8 cellular contexts compared by ENCODE assay signal in genomic region chr10:117226813-117227451, GRCh38. TPM values are rescaled to one million over a fixed set of nuclear protein-coding genes. Genes with fewer than 3 reads are reported as not detected.
DNase-seq lines count a peak whose midpoint lies in the region; ATAC-seq and TF ChIP-seq lines count a peak whose summit lies in the region.

No MANE protein-coding gene starts in this region.

- intact Hi-C loops in CD4-positive, alpha-beta T cell (cut with DNase I, micrococcal nuclease) = no loop called here
- intact Hi-C loops in esophagus squamous epithelium (cut with DNase I) = no loop called here
- intact Hi-C loops in spleen (cut with DNase I; ENCODE audit: low total_unique reads) = no loop called here
- intact Hi-C loops in sciatic nerve (cut with DNase I) = loop anchor here (10.0 kb wide), 1 partner anchor 98 kb away; no protein-coding TSS in a partner anchor

- H3K4me3 ChIP-seq in esophagus squamous epithelium (no peak overlapping the region), spleen (no peak overlapping the region)

- H3K36me3 Mint-ChIP-seq in CD4-positive, alpha-beta T cell (ENCODE audit: low read depth) = no peaks in the 10 kb centered on the region

- H3K27ac ChIP-seq in CD4-positive, alpha-beta T cell (ENCODE audit: low read depth, low read length) = no peak overlapping the region
- H3K27ac ChIP-seq in esophagus squamous epithelium (no peak overlapping the region), spleen (no peak overlapping the region)

- no peak overlapping the region for H3K4me3 Mint-ChIP-seq in CD4-positive, alpha-beta T cell

- WGBS in esophagus squamous epithelium, 2 donors = 20 to 25% methylated on average over 9 to 10 of the region's 10 CpGs
- 23 to 37% (median 27%) methylated on average over 10 of the region's 10 CpGs for WGBS in spleen, 5 donors

- no peaks in the 10 kb centered on the region for H3K9me3 Mint-ChIP-seq in CD4-positive, alpha-beta T cell

- no peak for TF ChIP-seq POLR2A in esophagus squamous epithelium (IDR thresholded peaks at IDR 0.05)
- no peak for TF ChIP-seq POLR2A in spleen (IDR thresholded peaks at IDR 0.05)

- CTCF ChIA-PET in CD4-positive, alpha-beta T cell (lab: Charles Lee) = interaction anchor here (1.5 kb wide), 1 partner anchor 10 kb away, joined by 4 read pairs; no protein-coding TSS in a partner anchor

- POLR2A ChIA-PET in CD4-positive, alpha-beta T cell (lab: Charles Lee) = interaction anchor here (1.0 kb wide), 1 partner anchor 93 kb away, joined by 3 read pairs; no protein-coding TSS in a partner anchor

- ATAC-seq in CD4-positive, alpha-beta T cell (ENCODE audit: poor library complexity) = no peak
- peak; percentile 64 for ATAC-seq in GM21423 (IDR thresholded peaks at IDR 0.05; ENCODE audit: unreplicated experiment)
- ATAC-seq in sciatic nerve = no peak
- ATAC-seq in HG02970 (IDR thresholded peaks at IDR 0.05; ENCODE audit: low FRiP score, unreplicated experiment) = no peak
- ATAC-seq in GM18873 (IDR thresholded peaks at IDR 0.05; ENCODE audit: low FRiP score, unreplicated experiment) = no peak

- H3K27ac Mint-ChIP-seq in CD4-positive, alpha-beta T cell = no peak overlapping the region

- H3K4me1 Mint-ChIP-seq in CD4-positive, alpha-beta T cell (ENCODE audit: low read depth) = no peaks in the 10 kb centered on the region

- H3K27me3 Mint-ChIP-seq in CD4-positive, alpha-beta T cell = peaks cover 36% of the 10 kb centered on the region

- no peaks in the 10 kb centered on the region for H3K36me3 ChIP-seq in esophagus squamous epithelium
- no peaks in the 10 kb centered on the region for H3K36me3 ChIP-seq in spleen

- peaks cover 19% of the 10 kb centered on the region for H3K27me3 ChIP-seq in CD4-positive, alpha-beta T cell (ENCODE audit: control insufficient read depth, insufficient read depth, low read length)
- H3K27me3 ChIP-seq in esophagus squamous epithelium (peaks cover 0 to 81% (median 0%) of the 10 kb centered on the region in 4 donors), spleen (replicated peaks in 1 of 7) (peaks cover 0 to 70% (median 0%) of the 10 kb centered on the region in 7 donors)

- no peak for DNase-seq in CD4-positive, alpha-beta T cell
- DNase-seq in NOMO-1 treated with dmso at 0.1 percent for 144 hours (lab: John Stamatoyannopoulos, UW; ENCODE audit: unreplicated experiment) = peak; percentile 37
- no peak for DNase-seq in esophagus squamous epithelium (lab: John Stamatoyannopoulos, UW)
- DNase-seq in spleen = peak; percentile 79
- DNase-seq in sciatic nerve (ENCODE audit: low spot score) = no peak

- peak; percentile 14 for TF ChIP-seq CTCF in CD4-positive, alpha-beta T cell (IDR thresholded peaks at IDR 0.05)
- TF ChIP-seq CTCF in esophagus squamous epithelium (IDR thresholded peaks at IDR 0.05) (peak in 4 of 6 experiments; percentile 7 to 47 (median 32)), spleen (IDR thresholded peaks at IDR 0.05 in 8 of 11, conservative IDR thresholded peaks at IDR 0.05 in 3 of 11) (peak in 6 of 11 experiments; percentile 11 to 45 (median 40))

- H3K4me1 ChIP-seq in esophagus squamous epithelium (no peaks in the 10 kb centered on the region), spleen (no peaks in the 10 kb centered on the region)

- H3K9me3 ChIP-seq in CD4-positive, alpha-beta T cell (ENCODE audit: control insufficient read depth, low read length) = no peaks in the 10 kb centered on the region
- H3K9me3 ChIP-seq in esophagus squamous epithelium (no peaks in the 10 kb centered on the region), spleen (no peaks in the 10 kb centered on the region)

RNA-seq across cellular contexts. Expression of gene SLC18A2, which starts 14.0 kb away (rescaled TPM):
- 1 to 10 TPM in 1 of 2 experiments, under 1 TPM in 1; 0.92 to 1.2 TPM for total RNA-seq in CD4-positive, alpha-beta T cell
- total RNA-seq in esophagus squamous epithelium (1 to 10 TPM in 2 of 4 donors, under 1 TPM in 2; 0.11 to 2.9 (median 0.68) TPM), spleen (under 1 TPM; 0.09 to 0.92 (median 0.37) TPM), sciatic nerve (1.2 TPM)
- polyA plus RNA-seq in spleen = under 1 TPM; 0.02 to 0.20 (median 0.03) TPM

RNA-seq across cellular contexts. Expression of gene KCNK18, which starts 29.6 kb away (rescaled TPM):
- total RNA-seq in CD4-positive, alpha-beta T cell = not detected
- total RNA-seq in esophagus squamous epithelium (not detected), spleen (not detected), sciatic nerve (not detected)
- not detected for polyA plus RNA-seq in spleen

Comparison
In these comparisons a context has a peak if more than half of its experiments do, and no peak if none do; other contexts are left out.
1. DNase-seq: peak in NOMO-1 treated with dmso at 0.1 percent for 144 hours (single experiment) and spleen (single experiment); none in CD4-positive, alpha-beta T cell (0 of 10), esophagus squamous epithelium (single experiment) and sciatic nerve (single experiment).
2. Peak in every context shown above with its lines, with median percentiles within 50 percentile points of each other: CTCF ChIP-seq.